ENCODE assay signal across 8 cellular contexts in the genomic region with DNA sequence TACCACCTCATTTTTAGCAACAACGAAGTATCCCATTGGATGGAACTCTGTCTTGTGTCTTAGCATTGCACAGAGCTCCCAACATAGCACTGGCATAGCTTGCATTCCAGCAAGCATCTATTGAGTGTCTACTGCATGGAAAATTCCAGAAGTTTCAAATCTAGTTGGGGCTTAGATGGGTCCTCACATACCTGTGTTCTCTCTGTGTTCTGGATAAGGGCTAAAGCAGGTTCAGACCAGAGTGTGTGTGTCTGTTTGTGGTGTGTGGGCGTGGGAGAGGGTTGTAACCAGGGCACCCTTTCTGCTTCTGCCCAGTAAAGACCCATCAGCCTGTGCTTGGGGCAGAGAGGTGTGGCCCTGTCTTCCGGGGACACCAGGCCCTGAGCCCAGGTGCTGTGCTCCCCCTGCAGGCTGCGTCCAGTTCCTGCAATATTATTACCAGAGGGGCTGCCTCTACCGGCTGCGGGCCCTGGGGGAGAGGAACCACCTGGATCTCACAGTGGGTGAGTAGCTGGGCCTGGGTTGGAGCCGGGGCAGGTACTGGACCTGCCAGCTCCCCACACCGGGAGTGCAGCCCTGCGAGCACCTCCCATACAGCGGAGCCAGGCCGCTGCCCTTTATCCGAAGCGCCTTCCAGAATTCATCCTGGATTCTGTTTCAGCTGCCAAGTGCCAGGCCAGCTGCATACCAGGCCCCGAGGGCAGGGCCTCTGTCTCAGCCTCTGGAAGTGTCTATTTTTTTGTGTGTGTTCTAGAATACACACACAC. TPM values are rescaled to one million over a fixed set of nuclear protein-coding genes. Genes with fewer than 3 reads are reported as not detected.
A peak's percentile ranks its signal among the peaks of the same experiment; 100 is the strongest.
DNase-seq lines count a peak whose midpoint lies in the region; ATAC-seq and TF ChIP-seq lines count a peak whose summit lies in the region.

No MANE protein-coding gene starts in this region.

- DNase-seq in EH (ENCODE audit: low read depth): peak; percentile 75
- no peak for DNase-seq in LNCaP clone FGC (ENCODE audit: low read depth)
- peak; percentile 71 to 78 for DNase-seq in SJCRH30
- DNase-seq in activated naive CD4-positive, alpha-beta T cell treated with anti-CD3 and anti-CD28 coated beads, Interleukin-2, amount 50 U/mL, for 16 hours: peak; percentile 78
- peak; percentile 64 to 70 for DNase-seq in heart right ventricle
- DNase-seq in retinal pigment epithelial cell (ENCODE audit: low read depth): no peak

- H3K36me3 ChIP-seq in SJCRH30 (0 out of 2 replicates have a peak, but pooled peaks cover 3% of the 10 kb centered on the region), heart right ventricle (peaks cover 0 to 5% (median 0%) of the 10 kb centered on the region in 9 donors)

- H3K4me3 ChIP-seq in LNCaP clone FGC (ENCODE audit: low read depth, low read length) (no peak overlapping the region), SJCRH30 (no peak overlapping the region), heart right ventricle (peak overlapping the region in 1 of 10 donors; percentile 11), retinal pigment epithelial cell (ENCODE audit: low read length) (no peak overlapping the region)

- intact Hi-C loops in heart right ventricle (cut with DNase I): loop anchor here in 8 of 10 donors (1.0 to 5.0 kb wide), 6 partner anchors 61 to 76 kb away; a partner anchor contains a TSS

- no peak overlapping the region for H3K27ac ChIP-seq in SJCRH30
- peak overlapping the region in 9 of 10 donors; percentile 31 to 80 (median 72) for H3K27ac ChIP-seq in heart right ventricle

- TF ChIP-seq CTCF in LNCaP clone FGC (IDR thresholded peaks at IDR 0.05; ENCODE audit: control insufficient read depth, extremely low read depth, insufficient read depth): peak; percentile 91
- TF ChIP-seq CTCF in heart right ventricle (IDR thresholded peaks at IDR 0.05): peak; percentile 54 to 87 (median 79)
- TF ChIP-seq CTCF in retinal pigment epithelial cell (conservative IDR thresholded peaks at IDR 0.05; ENCODE audit: low read depth, low read length): peak; percentile 84

- H3K27me3 ChIP-seq in SJCRH30: no peaks in the 10 kb centered on the region
- H3K27me3 ChIP-seq in heart right ventricle: no peaks in the 10 kb centered on the region

- ATAC-seq in GM21786 (IDR thresholded peaks at IDR 0.05; ENCODE audit: unreplicated experiment): peak; percentile 80
- ATAC-seq in heart right ventricle: peak; percentile 56 to 78 (median 68)
- no peak for ATAC-seq in HG03442 (IDR thresholded peaks at IDR 0.05; ENCODE audit: unreplicated experiment)

- H3K4me1 ChIP-seq in SJCRH30: peaks cover 8% of the 10 kb centered on the region; the same call in 1 of the 2 replicates
- peaks cover 4 to 68% (median 29%) of the 10 kb centered on the region in 9 donors for H3K4me1 ChIP-seq in heart right ventricle

- WGBS in heart right ventricle, 2 donors: 40% methylated on average over 14 of the region's 14 CpGs

- no peaks in the 10 kb centered on the region for H3K9me3 ChIP-seq in SJCRH30 (replicated peaks)
- H3K9me3 ChIP-seq in heart right ventricle: no peaks in the 10 kb centered on the region

RNA-seq across cellular contexts. Expression of a gene that starts 20.3 kb away (rescaled TPM):
- total RNA-seq in SJCRH30 (2014; rRNA removed; shearing (Covaris generic)): 2.8 and 5.2 TPM in 2 replicates
- 10 to 100 TPM; 19.8 to 45.6 (median 27.2) TPM for total RNA-seq in heart right ventricle
- polyA plus RNA-seq in heart right ventricle: 10 to 100 TPM; 16.5 to 16.6 TPM

RNA-seq across cellular contexts. Expression of a gene that starts 30.6 kb away (rescaled TPM):
- total RNA-seq in SJCRH30 (2014; rRNA removed; shearing (Covaris generic)): 3.2 and 3.8 TPM in 2 replicates
- total RNA-seq in heart right ventricle: 10 to 100 TPM; 10.3 to 14.8 (median 11.2) TPM
- 10 to 100 TPM in 1 of 2 donors, 1 to 10 TPM in 1; 2.8 to 11.9 TPM for polyA plus RNA-seq in heart right ventricle

Comparison
In these comparisons a context has a peak if more than half of its experiments do, and no peak if none do; other contexts are left out.
1. DNase-seq: peak in EH (single experiment), SJCRH30 (2 of 2), activated naive CD4-positive, alpha-beta T cell treated with anti-CD3 and anti-CD28 coated beads, Interleukin-2, amount 50 U/mL, for 16 hours (single experiment) and heart right ventricle (2 of 2); none in LNCaP clone FGC (single experiment) and retinal pigment epithelial cell (single experiment).
2. Peak in every context shown above with its lines, with median percentiles within 50 percentile points of each other: CTCF ChIP-seq.